8 cellular contexts compared by ENCODE assay signal in the genomic region with DNA sequence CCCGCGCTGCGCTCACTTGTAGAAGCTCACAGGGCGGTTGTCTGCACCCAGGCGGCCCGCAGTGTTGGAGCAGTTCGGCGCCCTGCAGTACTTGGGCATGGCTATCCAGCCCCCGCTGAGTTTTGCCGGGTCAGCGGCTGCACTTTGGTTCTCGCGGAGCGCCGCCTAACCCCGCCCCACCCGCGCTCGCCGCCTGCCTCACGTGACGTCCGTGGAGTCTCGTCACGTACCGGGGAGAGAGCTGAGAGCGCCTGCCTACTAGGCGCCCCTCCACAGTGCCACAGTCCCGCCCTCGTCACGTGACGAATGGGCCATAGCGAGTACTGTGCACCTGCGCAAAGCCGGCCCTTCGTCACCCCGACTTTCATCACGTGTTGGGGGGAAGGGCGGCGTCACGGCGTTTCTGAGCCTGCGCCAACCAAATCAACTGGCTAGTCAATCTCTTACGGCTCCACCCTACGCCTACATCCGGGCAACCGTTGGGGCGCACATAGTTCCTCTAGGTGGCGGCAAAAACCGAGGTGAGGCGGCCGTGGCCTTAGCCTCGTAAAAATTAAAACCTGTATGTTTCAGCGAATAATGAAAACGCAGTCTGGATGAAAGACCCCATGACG.
A peak's percentile ranks its signal among the peaks of the same experiment; 100 is the strongest.
DNase-seq lines count a peak whose midpoint lies in the region; ATAC-seq, FAIRE-seq and TF ChIP-seq lines count a peak whose summit lies in the region.

A gene with protein sequence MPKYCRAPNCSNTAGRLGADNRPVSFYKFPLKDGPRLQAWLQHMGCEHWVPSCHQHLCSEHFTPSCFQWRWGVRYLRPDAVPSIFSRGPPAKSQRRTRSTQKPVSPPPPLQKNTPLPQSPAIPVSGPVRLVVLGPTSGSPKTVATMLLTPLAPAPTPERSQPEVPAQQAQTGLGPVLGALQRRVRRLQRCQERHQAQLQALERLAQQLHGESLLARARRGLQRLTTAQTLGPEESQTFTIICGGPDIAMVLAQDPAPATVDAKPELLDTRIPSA (minus strand): TSS at position 167 of the 614 bp plus-strand sequence. CDS start 68 bp downstream, at position 99.

- ATAC-seq in HG03196 (IDR thresholded peaks at IDR 0.05; ENCODE audit: unreplicated experiment): peak; percentile 81
- peak; percentile 88 for ATAC-seq in central memory CD8-positive, alpha-beta T cell (replicated peaks; ENCODE audit: extremely low read depth, poor library complexity, severe bottlenecking)

- H3K4me1 Mint-ChIP-seq in central memory CD8-positive, alpha-beta T cell: peaks cover 33% of the 10 kb centered on the region

- peak within 1 kb of the TSS; percentile 91 for H3K4me3 Mint-ChIP-seq in central memory CD8-positive, alpha-beta T cell

- peak; percentile 98 for DNase-seq in AG09319 (ENCODE audit: extremely low read depth, low read depth)
- DNase-seq in NCI-H226: peak; percentile 98
- peak; percentile 98 to 100 (median 98) for DNase-seq in activated CD4-positive, CD25-positive, alpha-beta regulatory T cell (lab: John Stamatoyannopoulos, UW)
- DNase-seq in central memory CD8-positive, alpha-beta T cell (ENCODE audit: low spot score in 2 of 2): peak; percentile 99 to 100
- DNase-seq in stimulated activated CD4-positive, alpha-beta T cell treated with anti-CD3 and anti-CD28 coated beads, Interleukin-12 subunit alpha, Interleukin-12 subunit beta, amount 100 ng/mL, for 4 hours: peak; percentile 99

- in situ Hi-C loops in GM18951 (cut with MboI; ENCODE audit: low sequenced_read_pairs, unreplicated experiment): no loop called here

- peak; percentile 57 for TF ChIP-seq CTCF in AG09319 (IDR thresholded peaks at IDR 0.05; ENCODE audit: low read depth, low read length)

- TF ChIP-seq POLR2A in GM18951 (IDR thresholded peaks at IDR 0.05; ENCODE audit: extremely low read depth, insufficient read depth, insufficient read length): peak; percentile 70

- FAIRE-seq in islet of Langerhans (lab: Jason Lieb, UNC): peak; percentile 71

- peak within 1 kb of the TSS; percentile 72 for H3K27ac Mint-ChIP-seq in central memory CD8-positive, alpha-beta T cell (ENCODE audit: low read depth)

- H3K36me3 Mint-ChIP-seq in central memory CD8-positive, alpha-beta T cell (ENCODE audit: insufficient read depth): peaks cover 10% of the 10 kb centered on the region

- no peaks in the 10 kb centered on the region for H3K27me3 Mint-ChIP-seq in central memory CD8-positive, alpha-beta T cell

- no peaks in the 10 kb centered on the region for H3K9me3 Mint-ChIP-seq in central memory CD8-positive, alpha-beta T cell

Comparison
In these comparisons a context has a peak if more than half of its experiments do, and no peak if none do; other contexts are left out.
1. Peak in every context shown above with its lines: DNase-seq and ATAC-seq.